In genomic region chr11:28524098-28524497, GRCh38 we compare ENCODE assay signal across 22 cellular contexts.
"Had no signal": no experiment of that assay in that cellular context is flagged by ENCODE, and none has a peak within 500 bp of the region (broad histone marks: within the 10 kb centered on the region; RNA-seq: fewer than 3 reads in every experiment).

No MANE protein-coding gene starts in this region.

- H3K36me3 ChIP-seq: heart right ventricle, left lung, spleen, upper lobe of left lung had no signal

- ATAC-seq: heart right ventricle, left lung, WTC11 had no signal

- H3K4me1 Mint-ChIP-seq: activated naive CD8-positive, alpha-beta T cell treated with anti-CD3 and anti-CD28 coated beads for 36 hours; naive B cell; neural crest cell had no signal

- H3K27me3 ChIP-seq: heart right ventricle, left lung, spleen, testis, upper lobe of left lung had no signal

- H3K27ac ChIP-seq: heart right ventricle, left lung, spleen, testis, upper lobe of left lung had no signal

- H3K4me3 Mint-ChIP-seq: activated naive CD8-positive, alpha-beta T cell treated with anti-CD3 and anti-CD28 coated beads for 36 hours; activated T-cell treated with anti-CD3 and anti-CD28 coated beads, Interleukin-2, amount 50 U/mL, for 24 hours; dendritic cell treated with granulocyte-macrophage colony-stimulating factor and Interleukin-4, amounts not matched to agents 40 ng/mL and 50 ng/mL, for 4 days; naive B cell; neural crest cell; WTC11 had no signal

- H3K9me3 ChIP-seq: testis had no signal

- DNase-seq: activated CD8-positive, alpha-beta memory T cell treated with anti-CD3 and anti-CD28 coated beads for 24 hours; activated CD8-positive, alpha-beta memory T cell treated with anti-CD3 and anti-CD28 coated beads, Interleukin-2, amount 50 U/mL, for 4 hours; activated naive CD4-positive, alpha-beta T cell treated with Interleukin-2 at 50 U/mL for 16 hours; activated naive CD8-positive, alpha-beta T cell treated with anti-CD3 and anti-CD28 coated beads for 36 hours; activated T-cell treated with anti-CD3 and anti-CD28 coated beads, Interleukin-2, amount 50 U/mL, for 24 hours; amniotic stem cell; effector CD4-positive, alpha-beta T cell; heart right ventricle; left lung; naive B cell; spleen; stimulated activated CD4-positive, alpha-beta T cell treated with anti-CD3 and anti-CD28 coated beads, Interleukin-4, amount 100 ng/mL, for 1 hour; stimulated activated naive CD4-positive, alpha-beta T cell; T1000; testis; upper lobe of left lung had no signal

- H3K4me1 ChIP-seq: heart right ventricle, left lung, spleen, testis, upper lobe of left lung had no signal

- H3K27me3 Mint-ChIP-seq: activated naive CD8-positive, alpha-beta T cell treated with anti-CD3 and anti-CD28 coated beads for 36 hours; activated T-cell treated with anti-CD3 and anti-CD28 coated beads, Interleukin-2, amount 50 U/mL, for 24 hours; dendritic cell treated with granulocyte-macrophage colony-stimulating factor and Interleukin-4, amounts not matched to agents 40 ng/mL and 50 ng/mL, for 4 days; naive B cell; progenitor cell of endocrine pancreas had no signal

- H3K4me3 ChIP-seq: heart right ventricle, left lung, lung, spleen, testis, upper lobe of left lung had no signal

- H3K27ac Mint-ChIP-seq: activated naive CD8-positive, alpha-beta T cell treated with anti-CD3 and anti-CD28 coated beads for 36 hours; activated T-cell treated with anti-CD3 and anti-CD28 coated beads, Interleukin-2, amount 50 U/mL, for 24 hours; activated T-helper 2 cell treated with anti-CD3 and anti-CD28 coated beads, Interferon-gamma antibody, Interleukin-2, Interleukin-4, amounts not matched to agents 10 μg/mL and 5 μg/mL and 100 μg/mL, durations not matched to agents 14 hours and 24 hours and 36 hours; dendritic cell treated with granulocyte-macrophage colony-stimulating factor and Interleukin-4, amounts not matched to agents 40 ng/mL and 50 ng/mL, for 4 days; naive B cell; progenitor cell of endocrine pancreas; WTC11 had no signal
